ENCODE assay signal across 9 cellular contexts in the genomic region with DNA sequence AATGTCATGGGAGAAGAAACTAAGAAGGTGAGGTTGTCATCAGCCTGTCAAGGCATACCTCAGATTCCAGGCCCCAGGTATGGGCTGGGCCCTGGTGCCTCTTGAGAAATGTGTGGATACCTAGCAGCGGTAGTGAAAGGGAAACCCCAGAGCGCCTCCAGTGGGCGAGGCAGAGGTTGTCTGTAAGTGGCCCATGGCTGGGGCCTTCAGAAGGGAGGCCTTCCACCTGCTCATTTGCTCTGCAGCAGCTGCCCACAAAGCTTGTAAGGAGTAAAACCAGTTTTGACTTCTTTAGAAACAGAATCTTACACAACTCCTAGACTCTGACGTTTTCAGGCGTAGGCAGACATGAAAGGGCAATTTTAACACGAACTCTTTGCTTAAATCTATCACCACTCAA.
A peak's percentile ranks its signal among the peaks of the same experiment; 100 is the strongest.
DNase-seq lines count a peak whose midpoint lies in the region; ATAC-seq and TF ChIP-seq lines count a peak whose summit lies in the region.
"Had no signal": no experiment of that assay in that cellular context is flagged by ENCODE, and none has a peak within 500 bp of the region (broad histone marks: within the 10 kb centered on the region; RNA-seq: fewer than 3 reads in every experiment).

No MANE protein-coding gene starts in this region.

- H3K27me3 ChIP-seq in GM06990 (replicated peaks; ENCODE audit: control insufficient read depth, insufficient read depth, low read length), result no peaks in the 10 kb centered on the region
- H3K27me3 ChIP-seq in tibial artery, result no peaks in the 10 kb centered on the region
- H3K27me3 ChIP-seq: pancreas had no signal

- intact Hi-C loops in tibial artery (cut with DNase I; ENCODE audit: low total_unique reads), result no loop called here

- H3K4me1 ChIP-seq in tibial artery, result no peaks in the 10 kb centered on the region
- H3K4me1 ChIP-seq: pancreas had no signal

- H3K36me3 ChIP-seq in GM06990 (ENCODE audit: control insufficient read depth, insufficient read depth, low read length) (no peaks in the 10 kb centered on the region), tibial artery (no peaks in the 10 kb centered on the region)
- H3K36me3 ChIP-seq: pancreas had no signal

- DNase-seq in GM06990 (ENCODE audit: extremely low read depth, insufficient read length), result peak; percentile 45
- DNase-seq in NCI-H510A (lab: John Stamatoyannopoulos, UW), result peak; percentile 18
- peak; percentile 71 for DNase-seq in iPS DF 19.7 (ENCODE audit: low read depth, low spot score)
- no peak for DNase-seq in tibial artery
- no peak for DNase-seq in NCI-H226
- no peak for DNase-seq in dermis blood vessel endothelial cell
- DNase-seq: pancreas had no signal

- no peaks in the 10 kb centered on the region for H3K9me3 ChIP-seq in tibial artery
- H3K9me3 ChIP-seq: pancreas had no signal

- no peak overlapping the region for H3K4me3 ChIP-seq in GM06990 (replicated peaks; ENCODE audit: low read depth, low read length)
- H3K4me3 ChIP-seq in tibial artery, result no peak overlapping the region
- H3K4me3 ChIP-seq: pancreas had no signal

- H3K27ac ChIP-seq in tibial artery, result no peak overlapping the region
- H3K27ac ChIP-seq: pancreas had no signal

- ATAC-seq in GM21515 (IDR thresholded peaks at IDR 0.05; ENCODE audit: unreplicated experiment) (peak; percentile 75), HG02623 (IDR thresholded peaks at IDR 0.05; ENCODE audit: unreplicated experiment) (no peak)
- ATAC-seq: pancreas had no signal

- peak; percentile 46 for TF ChIP-seq CTCF in GM06990 (IDR thresholded peaks at IDR 0.05; ENCODE audit: insufficient read depth, low read length, poor library complexity, severe bottlenecking)
- no peak for TF ChIP-seq CTCF in tibial artery (IDR thresholded peaks at IDR 0.05)

Comparison
In these comparisons a context has a peak if more than half of its experiments do, and no peak if none do; other contexts are left out.
1. DNase-seq: peak in GM06990 (single experiment), NCI-H510A (single experiment) and iPS DF 19.7 (single experiment); none in tibial artery (0 of 2), NCI-H226 (single experiment) and dermis blood vessel endothelial cell (single experiment).